36 cellular contexts compared by ENCODE assay signal in genomic region chr1:65971547-65971946, GRCh38.
"Had no signal": no experiment of that assay in that cellular context is flagged by ENCODE, and none has a peak within 500 bp of the region (broad histone marks: within the 10 kb centered on the region; RNA-seq: fewer than 3 reads in every experiment).

No MANE protein-coding gene starts in this region.

- H3K9me3 ChIP-seq: SK-N-SH had no signal

- H3K9ac ChIP-seq: SK-N-SH had no signal

- FAIRE-seq: astrocyte, bronchial epithelial cell, TTC549 had no signal

- H3K36me3 ChIP-seq: Peyer's patch, SJSA1 had no signal

- H3K4me2 ChIP-seq: SK-N-SH had no signal

- H3K4me3 ChIP-seq: Peyer's patch, SJSA1 had no signal

- H3K4me1 Mint-ChIP-seq: activated CD4-positive, alpha-beta memory T cell treated with anti-CD3 and anti-CD28 coated beads, Interleukin-2, amount 10 ng/mL, durations not matched to agents 7 days and 5 days; activated naive CD8-positive, alpha-beta T cell treated with anti-CD3 and anti-CD28 coated beads, Interleukin-2, amount 10 ng/mL, durations not matched to agents 7 days and 5 days; WTC11 had no signal

- H3K27ac Mint-ChIP-seq: activated CD4-positive, alpha-beta memory T cell treated with anti-CD3 and anti-CD28 coated beads, Interleukin-2, amount 10 ng/mL, durations not matched to agents 7 days and 5 days; activated naive CD4-positive, alpha-beta T cell treated with anti-CD3 and anti-CD28 coated beads, Interleukin-2, amount 50 U/mL, for 24 hours; activated naive CD8-positive, alpha-beta T cell treated with anti-CD3 and anti-CD28 coated beads, Interleukin-2, amount 10 ng/mL, durations not matched to agents 7 days and 5 days; activated T-cell treated with anti-CD3 and anti-CD28 coated beads, Interleukin-2, amount 50 U/mL, for 72 hours; activated T-helper 2 cell treated with anti-CD3 and anti-CD28 coated beads, Interferon-gamma antibody, Interleukin-2, Interleukin-4, amounts not matched to agents 10 μg/mL and 5 μg/mL and 100 μg/mL, durations not matched to agents 14 hours and 24 hours and 36 hours; T-helper 1 cell treated with Interleukin-12 subunit alpha and Interleukin-12 subunit beta and Interleukin-4 antibody, amounts not matched to agents 30 μg/mL and 1 μg/mL, for 36 hours; T-helper 2 cell treated with Interferon-gamma antibody and Interleukin-4, amounts not matched to agents 5 μg/mL and 100 μg/mL, for 36 hours; WTC11 had no signal

- H3K36me3 Mint-ChIP-seq: activated naive CD8-positive, alpha-beta T cell treated with anti-CD3 and anti-CD28 coated beads, Interleukin-2, amount 10 ng/mL, durations not matched to agents 7 days and 5 days had no signal

- H3K27ac ChIP-seq: Peyer's patch, SJSA1 had no signal

- DNase-seq: activated CD4-positive, alpha-beta memory T cell treated with anti-CD3 and anti-CD28 coated beads, Interleukin-2, amount 10 ng/mL, durations not matched to agents 7 days and 5 days; activated CD4-positive, alpha-beta T cell treated with anti-CD3 and anti-CD28 coated beads for 1 hour; activated CD4-positive, alpha-beta T cell treated with anti-CD3 and anti-CD28 coated beads for 48 hours; activated CD8-positive, alpha-beta memory T cell treated with anti-CD3 and anti-CD28 coated beads for 24 hours; activated gamma-delta T cell; activated naive CD4-positive, alpha-beta T cell treated with Interleukin-2 at 50 U/mL for 16 hours; activated naive CD8-positive, alpha-beta T cell treated with anti-CD3 and anti-CD28 coated beads, Interleukin-2, amount 10 ng/mL, durations not matched to agents 7 days and 5 days; activated T-cell treated with anti-CD3 and anti-CD28 coated beads, Interleukin-2, amount 50 U/mL, for 1 hour; activated T-cell treated with anti-CD3 and anti-CD28 coated beads, Interleukin-2, amount 50 U/mL, for 72 hours; caudate nucleus; NCI-H1092 treated with DMSO at 0.1 percent for 48 hours; NCI-H1417; NCI-H146; NCI-H187; NCI-H2029 treated with DMSO at 0.1 percent for 48 hours; NCI-H2107; NCI-H2171; NCI-H510A; NCI-H526; NCI-H748 treated with DMSO at 0.1 percent for 48 hours; NK-92 treated with Interleukin-12 subunit alpha and Interleukin-12 subunit beta, amount 100 ng/mL, for 24 hours; PC-3; Peyer's patch; RPMI8226; SHP77 treated with DMSO at 0.1 percent for 48 hours; SK-N-SH had no signal

- H3K4me3 Mint-ChIP-seq: activated CD4-positive, alpha-beta memory T cell treated with anti-CD3 and anti-CD28 coated beads, Interleukin-2, amount 10 ng/mL, durations not matched to agents 7 days and 5 days; activated naive CD4-positive, alpha-beta T cell treated with anti-CD3 and anti-CD28 coated beads, Interleukin-2, amount 50 U/mL, for 24 hours; activated naive CD8-positive, alpha-beta T cell treated with anti-CD3 and anti-CD28 coated beads, Interleukin-2, amount 10 ng/mL, durations not matched to agents 7 days and 5 days; activated T-cell treated with anti-CD3 and anti-CD28 coated beads, Interleukin-2, amount 50 U/mL, for 72 hours; brain; T-helper 1 cell treated with Interleukin-12 subunit alpha and Interleukin-12 subunit beta and Interleukin-4 antibody, amounts not matched to agents 30 μg/mL and 1 μg/mL, for 36 hours; T-helper 2 cell treated with Interferon-gamma antibody and Interleukin-4, amounts not matched to agents 5 μg/mL and 100 μg/mL, for 36 hours; WTC11 had no signal

- H3K27me3 ChIP-seq: Peyer's patch, SJSA1 had no signal

- H3K4me1 ChIP-seq: Peyer's patch, SJSA1 had no signal

- ATAC-seq: PC-3, WTC11 had no signal
